Comparison of ENCODE assay signal across 8 cellular contexts in the genomic region with DNA sequence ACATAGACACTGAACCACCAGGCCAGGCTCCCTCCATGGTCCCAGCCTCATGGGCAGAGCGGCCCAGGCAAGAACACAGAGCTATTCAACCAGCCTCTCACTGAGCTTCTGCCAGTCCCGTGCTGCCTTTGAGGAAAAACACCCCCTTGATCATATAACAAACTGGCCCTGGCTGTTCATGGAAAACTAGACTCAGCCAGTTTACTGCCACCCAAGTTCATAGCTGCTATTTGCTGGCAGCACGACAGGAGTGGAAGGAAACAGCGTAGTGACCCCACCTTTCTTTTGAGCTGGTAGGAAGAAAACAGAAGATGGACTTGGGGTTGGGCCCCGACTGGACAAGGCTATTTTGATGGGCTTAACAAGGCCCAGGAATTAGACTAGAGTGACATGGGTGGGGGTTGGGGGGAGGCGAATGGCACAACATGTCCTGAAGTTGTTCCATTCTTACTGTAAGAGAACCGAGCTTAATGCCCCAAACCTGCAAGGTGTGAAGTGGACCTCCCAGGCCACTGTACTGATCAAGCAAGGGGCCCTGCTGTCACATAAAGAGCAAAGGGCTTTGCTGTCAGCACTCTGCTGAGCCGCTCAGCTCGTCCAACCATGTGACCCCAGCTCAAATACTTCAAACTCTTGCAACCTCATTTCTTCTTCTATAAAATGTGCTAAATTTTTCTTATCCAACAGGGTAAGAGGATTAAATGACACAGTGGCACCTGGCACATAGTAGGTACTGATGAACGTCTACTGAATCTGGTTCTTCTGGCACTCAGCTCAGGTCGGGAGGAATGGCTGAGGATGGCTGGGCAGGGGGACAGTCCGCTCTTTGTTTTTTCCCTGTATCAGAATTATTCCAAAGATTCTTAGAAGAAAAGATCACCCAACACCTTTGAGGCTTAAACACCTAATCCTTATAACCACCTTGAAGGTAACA. TPM values are rescaled to one million over a fixed set of nuclear protein-coding genes. Genes with fewer than 3 reads are reported as not detected.
A peak's percentile ranks its signal among the peaks of the same experiment; 100 is the strongest.
DNase-seq lines count a peak whose midpoint lies in the region; ATAC-seq and TF ChIP-seq lines count a peak whose summit lies in the region.

No MANE protein-coding gene starts in this region.

- peaks cover 27 to 28% of the 10 kb centered on the region in 2 experiments for H3K4me1 ChIP-seq in neutrophil (ENCODE audit: control insufficient read depth in 1 of 2, insufficient read depth in 1 of 2, low read depth in 1 of 2, low read length in 1 of 2)

- peaks cover 39% of the 10 kb centered on the region for H3K4me1 Mint-ChIP-seq in endothelial cell (ENCODE audit: unreplicated experiment)

- no peak for TF ChIP-seq CTCF in C4-2B (conservative IDR thresholded peaks at IDR 0.05)
- no peak for TF ChIP-seq CTCF in endothelial cell (IDR thresholded peaks at IDR 0.05; ENCODE audit: unreplicated experiment)
- TF ChIP-seq CTCF in neutrophil (IDR thresholded peaks at IDR 0.05): no peak

- peak overlapping the region in 1 of 2 experiments; percentile 67 for H3K4me3 ChIP-seq in neutrophil (ENCODE audit: low read depth in 1 of 2, low read length in 1 of 2)

- no peak overlapping the region for H3K27ac Mint-ChIP-seq in endothelial cell (ENCODE audit: unreplicated experiment)

- peak; percentile 42 for DNase-seq in NCI-H69 (lab: John Stamatoyannopoulos, UW)
- no peak for DNase-seq in endothelial cell (ENCODE audit: low spot score)
- no peak for DNase-seq in midbrain (lab: John Stamatoyannopoulos, UW)
- DNase-seq in activated CD4-positive, CD25-positive, alpha-beta regulatory T cell treated with anti-CD3 and anti-CD28 coated beads, Interleukin-2, amount 50 U/mL, for 72 hours: no peak

- H3K36me3 ChIP-seq in neutrophil: peaks cover 17% of the 10 kb centered on the region

- H3K27ac ChIP-seq in C4-2B (peak overlapping the region; percentile 91), neutrophil (peak overlapping the region; percentile 59)

- peak overlapping the region; percentile 12 for H3K4me3 Mint-ChIP-seq in endothelial cell (ENCODE audit: unreplicated experiment)

- H3K9me3 ChIP-seq in neutrophil: no peaks in the 10 kb centered on the region

- H3K27me3 Mint-ChIP-seq in endothelial cell (ENCODE audit: unreplicated experiment): peaks cover 27% of the 10 kb centered on the region

- peaks cover 15% of the 10 kb centered on the region for H3K36me3 Mint-ChIP-seq in endothelial cell (ENCODE audit: low read depth, unreplicated experiment)

- ATAC-seq in HG03354 (IDR thresholded peaks at IDR 0.05; ENCODE audit: poor library complexity, severe bottlenecking, unreplicated experiment) (no peak), GM21367 (IDR thresholded peaks at IDR 0.05; ENCODE audit: unreplicated experiment) (no peak)

- peaks cover 11% of the 10 kb centered on the region for H3K27me3 ChIP-seq in neutrophil

- H3K9me3 Mint-ChIP-seq in endothelial cell (ENCODE audit: unreplicated experiment): no peaks in the 10 kb centered on the region

RNA-seq across cellular contexts. Expression of a gene that starts 1.5 kb away (rescaled TPM):
- total RNA-seq in endothelial cell (ENCODE audit: unreplicated experiment): 0.31 TPM
